In genomic region chr16:20621406-20621805, GRCh38 we compare ENCODE assay signal across 2 cellular contexts.
TF ChIP-seq lines count a peak whose summit lies in the region.

No MANE protein-coding gene starts in this region.

TF ChIP-seq in K562, 482 proteins besides CTCF, POLR2A, EP300 and RAD21:
- TF ChIP-seq HNRNPL (IDR thresholded peaks at IDR 0.05; ENCODE audit: low read depth, low read length): no peak
- no peak for TF ChIP-seq HMG20B (CRISPR knock-in tag; IDR thresholded peaks at IDR 0.05)
- TF ChIP-seq SMAD4 (CRISPR knock-in tag; conservative IDR thresholded peaks at IDR 0.05): no peak
- TF ChIP-seq MEF2D (tag; conservative IDR thresholded peaks at IDR 0.05; ENCODE audit: low read depth): no peak
- no peak for TF ChIP-seq MCM2 (IDR thresholded peaks at IDR 0.05; ENCODE audit: low read depth)
- no peak for TF ChIP-seq FOS (IDR thresholded peaks at IDR 0.05; ENCODE audit: extremely low read depth, insufficient read length)
- no peak for TF ChIP-seq ZNF407 (IDR thresholded peaks at IDR 0.05; ENCODE audit: low read depth)
- TF ChIP-seq FOXK2 (conservative IDR thresholded peaks at IDR 0.05 in 1 of 2, IDR thresholded peaks at IDR 0.05 in 1 of 2; ENCODE audit: low read depth in 2 of 2): no peak
- no peak for TF ChIP-seq IRF9 (tag; IDR thresholded peaks at IDR 0.05)
- no peak for TF ChIP-seq MLLT1 (IDR thresholded peaks at IDR 0.05)
- no peak for TF ChIP-seq NR2C1 (IDR thresholded peaks at IDR 0.05)
- TF ChIP-seq NR2C1 (tag; IDR thresholded peaks at IDR 0.05): no peak
- TF ChIP-seq BRCA1 (IDR thresholded peaks at IDR 0.05): no peak
- TF ChIP-seq BRCA1 (CRISPR knock-in tag; IDR thresholded peaks at IDR 0.05): no peak
- TF ChIP-seq CBFA2T2 (conservative IDR thresholded peaks at IDR 0.05): no peak
- TF ChIP-seq ETV6 (IDR thresholded peaks at IDR 0.05; ENCODE audit: borderline replicate concordance in 1 of 2, low read depth in 2 of 2, low read length in 1 of 2): no peak
- no peak for TF ChIP-seq ETV6 (CRISPR knock-in tag; IDR thresholded peaks at IDR 0.05; ENCODE audit: borderline replicate concordance)
- TF ChIP-seq RHOXF2B (CRISPR knock-in tag; conservative IDR thresholded peaks at IDR 0.05): no peak

TF ChIP-seq in H1, 55 proteins besides CTCF, POLR2A, EP300 and RAD21:
- TF ChIP-seq, protein P1, sequence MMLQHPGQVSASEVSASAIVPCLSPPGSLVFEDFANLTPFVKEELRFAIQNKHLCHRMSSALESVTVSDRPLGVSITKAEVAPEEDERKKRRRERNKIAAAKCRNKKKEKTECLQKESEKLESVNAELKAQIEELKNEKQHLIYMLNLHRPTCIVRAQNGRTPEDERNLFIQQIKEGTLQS (IDR thresholded peaks at IDR 0.05; ENCODE audit: insufficient read depth, low read depth, low read length): no peak
- TF ChIP-seq RXRA (IDR thresholded peaks at IDR 0.05; ENCODE audit: insufficient read depth, low read depth, low read length) (no peak), CREB1 (IDR thresholded peaks at IDR 0.05) (no peak)
